22 cellular contexts compared by ENCODE assay signal in the genomic region with DNA sequence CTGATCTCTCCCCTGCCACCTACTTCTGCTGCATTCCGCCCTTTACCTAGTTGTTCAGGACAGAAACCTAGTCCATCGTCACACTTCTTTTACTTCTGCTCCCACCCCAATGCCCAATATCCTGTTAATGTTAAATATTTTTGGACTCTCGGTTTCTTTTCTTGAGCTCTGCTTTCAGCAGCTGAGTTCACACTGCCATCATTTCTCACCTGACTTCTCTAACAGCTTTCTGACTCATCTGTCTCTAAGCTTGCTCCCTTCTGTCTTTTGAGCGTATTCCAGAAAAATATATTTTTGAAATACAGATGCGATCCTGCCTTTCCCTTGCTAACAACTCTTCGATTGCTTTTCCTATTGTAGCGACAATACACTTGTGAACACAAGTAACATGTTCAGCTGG.
DNase-seq lines count a peak whose midpoint lies in the region; TF ChIP-seq lines count a peak whose summit lies in the region.
"Had no signal": no experiment of that assay in that cellular context is flagged by ENCODE, and none has a peak within 500 bp of the region (broad histone marks: within the 10 kb centered on the region; RNA-seq: fewer than 3 reads in every experiment).

No MANE protein-coding gene starts in this region.

- no peaks in the 10 kb centered on the region for H3K9me3 ChIP-seq in trophoblast cell (ENCODE audit: insufficient read depth, low read depth, low read length)
- H3K9me3 ChIP-seq: BLaER1, pancreas, spleen, transverse colon had no signal

- H3K27ac Mint-ChIP-seq in activated CD4-positive, alpha-beta T cell treated with anti-CD3 and anti-CD28 coated beads, Interleukin-2, amount 10 ng/mL, durations not matched to agents 24 days and 14 days: peak overlapping the region; percentile 8
- H3K27ac Mint-ChIP-seq in HFFc6 (peak overlapping the region; percentile 25; the same call in 1 of the 2 replicates), chondrocyte (ENCODE audit: unreplicated experiment) (peak overlapping the region; percentile 65)

- peaks cover 8 to 10% of the 10 kb centered on the region in 2 experiments for H3K4me1 ChIP-seq in trophoblast cell (ENCODE audit: control insufficient read depth in 1 of 2, insufficient read depth in 2 of 2, low read length in 2 of 2)

- no peak overlapping the region for H3K9ac ChIP-seq in trophoblast cell (ENCODE audit: low read length)
- H3K9ac ChIP-seq: BLaER1 had no signal

- TF ChIP-seq CTCF in HFFc6 (IDR thresholded peaks at IDR 0.05) (no peak), chondrocyte (IDR thresholded peaks at IDR 0.05) (no peak)

- peak overlapping the region; percentile 8 for H4K91ac ChIP-seq in trophoblast cell (ENCODE audit: low read depth, low read length)

- H3K27me3 Mint-ChIP-seq in activated CD4-positive, alpha-beta T cell treated with anti-CD3 and anti-CD28 coated beads, Interleukin-2, amount 10 ng/mL, durations not matched to agents 24 days and 14 days: no peaks in the 10 kb centered on the region
- H3K27me3 Mint-ChIP-seq in HFFc6 (ENCODE audit: insufficient read depth) (no peaks in the 10 kb centered on the region), chondrocyte (ENCODE audit: low read depth) (no peaks in the 10 kb centered on the region)

- H3K9me3 Mint-ChIP-seq in activated CD4-positive, alpha-beta T cell treated with anti-CD3 and anti-CD28 coated beads, Interleukin-2, amount 10 ng/mL, durations not matched to agents 24 days and 14 days: no peaks in the 10 kb centered on the region
- H3K9me3 Mint-ChIP-seq in HFFc6 (no peaks in the 10 kb centered on the region), chondrocyte (ENCODE audit: low read depth) (no peaks in the 10 kb centered on the region)

- H3K4me2 ChIP-seq in trophoblast cell (ENCODE audit: low read length): no peak overlapping the region
- H3K4me2 ChIP-seq: BLaER1, PC-9 had no signal

- H3K27me3 ChIP-seq in trophoblast cell (ENCODE audit: insufficient read depth, low read length): no peaks in the 10 kb centered on the region
- H3K27me3 ChIP-seq: BLaER1, pancreas, spleen, transverse colon had no signal

- no peak overlapping the region for H3K4me3 ChIP-seq in trophoblast cell (ENCODE audit: low read depth, low read length)
- H3K4me3 ChIP-seq: BLaER1, pancreas, PC-9, spleen, transverse colon had no signal

- no CpG with 5 or more reads among the region's 7 CpGs for WGBS in trophoblast cell (ENCODE audit: extremely low coverage, insufficient coverage, insufficient read length)

- H3K14ac ChIP-seq in trophoblast cell (ENCODE audit: low read length): no peak overlapping the region

- H2AK5ac ChIP-seq in trophoblast cell (ENCODE audit: low read length): no peak overlapping the region

- no peaks in the 10 kb centered on the region for H3K36me3 ChIP-seq in trophoblast cell (ENCODE audit: control insufficient read depth in 1 of 2, insufficient read depth in 2 of 2, low read length in 2 of 2)
- H3K36me3 ChIP-seq: pancreas, transverse colon had no signal

- H3K4ac ChIP-seq in trophoblast cell (ENCODE audit: low read depth, low read length): no peak overlapping the region

- H3K23ac ChIP-seq in trophoblast cell (ENCODE audit: low read length): peak overlapping the region; percentile 87

- H4K8ac ChIP-seq in trophoblast cell (ENCODE audit: low read depth, low read length): no peak overlapping the region

- H3K4me3 Mint-ChIP-seq in activated CD4-positive, alpha-beta T cell treated with anti-CD3 and anti-CD28 coated beads, Interleukin-2, amount 10 ng/mL, durations not matched to agents 24 days and 14 days: no peak overlapping the region
- H3K4me3 Mint-ChIP-seq in HFFc6 (no peak overlapping the region), chondrocyte (ENCODE audit: unreplicated experiment) (no peak overlapping the region)

- H3K36me3 Mint-ChIP-seq in activated CD4-positive, alpha-beta T cell treated with anti-CD3 and anti-CD28 coated beads, Interleukin-2, amount 10 ng/mL, durations not matched to agents 24 days and 14 days (ENCODE audit: low read depth): peaks cover 17% of the 10 kb centered on the region
- H3K36me3 Mint-ChIP-seq in HFFc6 (ENCODE audit: low read depth): peaks cover 9% of the 10 kb centered on the region; the same call in 1 of the 2 replicates
- H3K36me3 Mint-ChIP-seq in chondrocyte (ENCODE audit: low read depth): no peaks in the 10 kb centered on the region

- H2BK5ac ChIP-seq in trophoblast cell (ENCODE audit: low read depth, low read length, poor library complexity): no peak overlapping the region

- no peaks in the 10 kb centered on the region for H3K79me2 ChIP-seq in trophoblast cell (ENCODE audit: control insufficient read depth, insufficient read depth, low read length, poor library complexity)

- intact Hi-C loops in activated CD4-positive, alpha-beta T cell treated with anti-CD3 and anti-CD28 coated beads, Interleukin-2, amount 10 ng/mL, durations not matched to agents 24 days and 14 days (cut with micrococcal nuclease): loop anchor here (10.0 kb wide), 1 partner anchor 233 kb away; no protein-coding TSS in a partner anchor

- H4K12ac ChIP-seq in trophoblast cell (ENCODE audit: low read depth, low read length): no peak overlapping the region

- no peak overlapping the region for H3K18ac ChIP-seq in trophoblast cell (ENCODE audit: low read length)

- DNase-seq in activated CD4-positive, alpha-beta T cell treated with anti-CD3 and anti-CD28 coated beads, Interleukin-2, amount 10 ng/mL, durations not matched to agents 24 days and 14 days: no peak
- DNase-seq in activated CD4-positive, alpha-beta T cell treated with anti-CD3 and anti-CD28 coated beads for 1 hour: no peak
- DNase-seq in HFFc6 (no peak), chondrocyte (ENCODE audit: low spot score) (no peak), trophoblast cell (no peak), substantia nigra (lab: John Stamatoyannopoulos, UW) (no peak), SKM-1 treated with dmso at 0.1 percent for 144 hours (lab: John Stamatoyannopoulos, UW; ENCODE audit: unreplicated experiment) (no peak), kidney tubule cell (ENCODE audit: low spot score) (no peak)
- DNase-seq: 8988T; activated CD4-positive, CD25-positive, alpha-beta regulatory T cell treated with anti-CD3 and anti-CD28 coated beads, Interleukin-2, amount 50 U/mL, for 72 hours; activated T-cell treated with anti-CD3 and anti-CD28 coated beads, Interleukin-2, amount 50 U/mL, for 48 hours; amniotic stem cell; foreskin fibroblast; KG1; NCI-H1048; NCI-H69; pancreas; PC-9; spleen; transverse colon had no signal

- H3K79me1 ChIP-seq in trophoblast cell (ENCODE audit: low read length): peaks cover 2% of the 10 kb centered on the region

- peak overlapping the region; percentile 32 for H2BK12ac ChIP-seq in trophoblast cell (ENCODE audit: low read length)

- H3K27ac ChIP-seq in trophoblast cell (ENCODE audit: low read depth, low read length) (no peak overlapping the region), substantia nigra (ENCODE audit: low read depth, low read length, poor library complexity, severe bottlenecking) (no peak overlapping the region)
- H3K27ac ChIP-seq: BLaER1, HL-60, pancreas, PC-9, spleen, transverse colon had no signal

- H2BK120ac ChIP-seq in trophoblast cell (ENCODE audit: insufficient read depth, low read length, poor library complexity): no peak overlapping the region

- peaks cover 18% of the 10 kb centered on the region for H3K4me1 Mint-ChIP-seq in activated CD4-positive, alpha-beta T cell treated with anti-CD3 and anti-CD28 coated beads, Interleukin-2, amount 10 ng/mL, durations not matched to agents 24 days and 14 days
- H3K4me1 Mint-ChIP-seq in HFFc6 (ENCODE audit: low read depth) (peaks cover 13% of the 10 kb centered on the region), chondrocyte (ENCODE audit: low read depth) (peaks cover 32% of the 10 kb centered on the region)

- no peak overlapping the region for H2AFZ ChIP-seq in trophoblast cell (ENCODE audit: insufficient read depth, low read length, poor library complexity)
- H2AFZ ChIP-seq: PC-9 had no signal

Comparison
In these comparisons a context has a peak if more than half of its experiments do, and no peak if none do; other contexts are left out.
1. H3K27ac Mint-ChIP-seq: peak in every context shown above with its lines; median percentile 65 in chondrocyte; 25 in HFFc6; 8 in activated CD4-positive, alpha-beta T cell treated with anti-CD3 and anti-CD28 coated beads, Interleukin-2, amount 10 ng/mL, durations not matched to agents 24 days and 14 days.